ENCODE assay signal across 1 cellular context in genomic region chr7:29091722-29092121, GRCh38.
TF ChIP-seq lines count a peak whose summit lies in the region.

No MANE protein-coding gene starts in this region.

TF ChIP-seq in GM23338, 12 proteins besides CTCF, POLR2A, EP300 and RAD21 (continued from another document):
- no peak for TF ChIP-seq ZNF462 (CRISPR knock-in tag; IDR thresholded peaks at IDR 0.05)
- no peak for TF ChIP-seq POLR2AphosphoS5 (IDR thresholded peaks at IDR 0.05; ENCODE audit: low read depth)
- TF ChIP-seq EZH2phosphoT487 (IDR thresholded peaks at IDR 0.05; ENCODE audit: unreplicated experiment) = no peak
- TF ChIP-seq REST (IDR thresholded peaks at IDR 0.05; ENCODE audit: unreplicated experiment) = no peak
- TF ChIP-seq EZH2 (IDR thresholded peaks at IDR 0.05; ENCODE audit: low read depth, unreplicated experiment) = no peak
